Comparison of ENCODE assay signal across 24 cellular contexts in genomic region chr15:83155937-83156336, GRCh38. TPM values are rescaled to one million over a fixed set of nuclear protein-coding genes. Genes with fewer than 3 reads are reported as not detected.
"Had no signal": no experiment of that assay in that cellular context is flagged by ENCODE, and none has a peak within 500 bp of the region (broad histone marks: within the 10 kb centered on the region; RNA-seq: fewer than 3 reads in every experiment).

No MANE protein-coding gene starts in this region.

- H3K9ac ChIP-seq: neural progenitor cell, parathyroid adenoma had no signal

- H3K79me2 ChIP-seq: parathyroid adenoma had no signal

- H3K9me3 ChIP-seq: gastrocnemius medialis, left ventricle myocardium inferior, lower lobe of right lung, right lobe of liver, thoracic aorta, tibial nerve, upper lobe of right lung, uterus had no signal

- H3K4me1 ChIP-seq: gastrocnemius medialis, left ventricle myocardium inferior, lower lobe of right lung, neural progenitor cell, parathyroid adenoma, right lobe of liver, tibial nerve, upper lobe of right lung, uterus had no signal

- ATAC-seq: gastrocnemius medialis; left colon; lower lobe of right lung; naive thymus-derived CD4-positive, alpha-beta T cell; right lobe of liver; stimulated activated naive B cell treated with anti-CD40 and anti-IgM and Interleukin-4, amounts not matched to agents 10 μg/mL and 1 μg/mL and 100 μg/mL, for 72 hours; upper lobe of right lung had no signal

- H3K4me3 ChIP-seq: coronary artery, gastrocnemius medialis, left ventricle myocardium inferior, lower lobe of right lung, neural progenitor cell, right lobe of liver, thoracic aorta, tibial nerve, upper lobe of right lung, uterus had no signal

- H3K27me3 ChIP-seq: gastrocnemius medialis, neural progenitor cell, right lobe of liver, tibial nerve, upper lobe of right lung, uterus had no signal

- H3K4me2 ChIP-seq: neural progenitor cell had no signal

- H3K36me3 ChIP-seq: right lobe of liver, uterus had no signal

- H2AFZ ChIP-seq: neural progenitor cell, parathyroid adenoma had no signal

- H3K27ac ChIP-seq: coronary artery, gastrocnemius medialis, left ventricle myocardium inferior, lower lobe of right lung, neural progenitor cell, parathyroid adenoma, right lobe of liver, thoracic aorta, tibial nerve, upper lobe of right lung, uterus had no signal

- FAIRE-seq: small intestine had no signal

- DNase-seq: dermis blood vessel endothelial cell; effector memory CD4-positive, alpha-beta T cell; gastrocnemius medialis; head of caudate nucleus; islet precursor cell; kidney glomerular epithelial cell; left colon; left ventricle myocardium inferior; lower lobe of right lung; midbrain; naive thymus-derived CD4-positive, alpha-beta T cell; right lobe of liver; small intestine; stimulated activated CD4-positive, alpha-beta T cell treated with anti-CD3 and anti-CD28 coated beads, Interleukin-15, amount 100 ng/mL, for 24 hours; stimulated activated CD4-positive, alpha-beta T cell treated with anti-CD3 and anti-CD28 coated beads, Interleukin-2, amount 100 ng/mL, for 48 hours; stimulated activated naive B cell treated with anti-CD40 and anti-IgM and Interleukin-4, amounts not matched to agents 10 μg/mL and 1 μg/mL and 100 μg/mL, for 72 hours; upper lobe of right lung; uterus had no signal

RNA-seq across cellular contexts. Expression of gene TM6SF1, which starts 48.5 kb away (rescaled TPM):
- total RNA-seq: progenitor cell of endocrine pancreas had no signal
